Comparison of ENCODE assay signal across 19 cellular contexts in the genomic region with DNA sequence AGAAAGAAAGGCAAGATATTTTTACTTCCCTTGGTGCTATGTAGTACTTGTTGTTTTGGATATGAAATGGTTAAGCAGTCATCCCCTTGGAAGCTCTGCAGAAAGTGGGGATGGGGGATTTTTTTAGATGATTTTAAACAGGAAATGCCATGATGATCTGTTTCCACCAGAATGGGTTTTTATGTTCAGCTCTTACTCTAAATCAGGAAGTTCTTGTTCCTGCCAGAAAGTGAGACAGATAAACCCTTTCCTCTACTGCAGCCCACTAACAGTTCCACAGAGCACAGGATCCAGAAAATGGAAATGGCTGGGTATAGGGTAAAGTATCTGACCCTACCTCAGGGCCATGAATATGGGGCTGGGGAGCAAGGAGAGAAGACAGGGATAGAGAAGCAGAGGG. TPM values are rescaled to one million over a fixed set of nuclear protein-coding genes. Genes with fewer than 3 reads are reported as not detected.
DNase-seq lines count a peak whose midpoint lies in the region; ATAC-seq, FAIRE-seq and TF ChIP-seq lines count a peak whose summit lies in the region.
"Had no signal": no experiment of that assay in that cellular context is flagged by ENCODE, and none has a peak within 500 bp of the region (broad histone marks: within the 10 kb centered on the region; RNA-seq: fewer than 3 reads in every experiment).

No MANE protein-coding gene starts in this region.

- H3K27ac ChIP-seq in right lobe of liver = peak overlapping the region in 1 of 3 donors; percentile 13
- H3K27ac ChIP-seq in HepG2 (ENCODE audit: extremely low read length, insufficient read depth, low read length) = no peak overlapping the region
- no peak overlapping the region for H3K27ac ChIP-seq in CD4-positive, alpha-beta T cell (ENCODE audit: low read depth, low read length)

- H3K9ac ChIP-seq in HepG2 (ENCODE audit: insufficient read depth, low read depth, low read length) = no peak overlapping the region

- POLR2A ChIA-PET in HepG2 (lab: Yijun Ruan, JAX) = no interaction called here
- POLR2A ChIA-PET in CD4-positive, alpha-beta T cell (lab: Charles Lee) = no interaction called here

- H3K4me1 ChIP-seq in right lobe of liver (no peaks in the 10 kb centered on the region), HepG2 (ENCODE audit: insufficient read depth, low read length) (peaks cover 10% of the 10 kb centered on the region)

- TF ChIP-seq EP300 in HepG2 (IDR thresholded peaks at IDR 0.05; ENCODE audit: low read depth in 2 of 2, low read length in 2 of 2) (no peak), HepG2 (CRISPR knock-in tag; IDR thresholded peaks at IDR 0.05; ENCODE audit: borderline replicate concordance) (no peak)

- FAIRE-seq in HepG2 (lab: Jason Lieb, UNC) = no peak
- FAIRE-seq: A204.1, keratinocyte had no signal

- TF ChIP-seq POLR2A in right lobe of liver (IDR thresholded peaks at IDR 0.05) (no peak), HepG2 (IDR thresholded peaks at IDR 0.05; ENCODE audit: insufficient read depth in 1 of 2, low read depth in 2 of 2, low read length in 2 of 2) (no peak)

- TF ChIP-seq RAD21 in HepG2 (CRISPR knock-in tag; IDR thresholded peaks at IDR 0.05) = no peak

- H3K36me3 ChIP-seq in right lobe of liver (no peaks in the 10 kb centered on the region), HepG2 (replicated peaks in 1 of 2; ENCODE audit: control insufficient read depth in 1 of 2, insufficient read depth in 2 of 2, low read length in 2 of 2) (no peaks in the 10 kb centered on the region)

- ATAC-seq in right lobe of liver (peak in 3 of 4 donors; percentile 24 to 46 (median 38)), HepG2 (no peak), natural killer cell (no peak), GM18498 (IDR thresholded peaks at IDR 0.05; ENCODE audit: unreplicated experiment) (no peak)
- ATAC-seq in CD4-positive, alpha-beta T cell (ENCODE audit: poor library complexity) = no peak
- ATAC-seq: right cardiac atrium had no signal

- H3K27me3 ChIP-seq in right lobe of liver = no peaks in the 10 kb centered on the region
- no peaks in the 10 kb centered on the region for H3K27me3 ChIP-seq in HepG2 (ENCODE audit: control insufficient read depth in 1 of 2, insufficient read depth in 2 of 2, low read length in 2 of 2)
- H3K27me3 ChIP-seq in CD4-positive, alpha-beta T cell (ENCODE audit: control insufficient read depth, insufficient read depth, low read length) = no peaks in the 10 kb centered on the region

- H3K4me1 Mint-ChIP-seq in endothelial cell (ENCODE audit: unreplicated experiment) (peaks cover 25% of the 10 kb centered on the region), natural killer cell (no peaks in the 10 kb centered on the region), CD14-positive monocyte (peaks cover 24% of the 10 kb centered on the region)
- no peaks in the 10 kb centered on the region for H3K4me1 Mint-ChIP-seq in CD4-positive, alpha-beta T cell (ENCODE audit: low read depth)
- H3K4me1 Mint-ChIP-seq: CD8-positive, alpha-beta memory T cell had no signal

- DNase-seq in right lobe of liver = no peak
- no peak for DNase-seq in HepG2 (ENCODE audit: low spot score)
- peak; percentile 30 for DNase-seq in OCI-M1 (lab: John Stamatoyannopoulos, UW)
- DNase-seq in endothelial cell (ENCODE audit: low spot score) = no peak
- DNase-seq in natural killer cell = no peak
- DNase-seq in CD4-positive, alpha-beta T cell = no peak
- DNase-seq in CD14-positive monocyte (ENCODE audit: low spot score) = no peak
- DNase-seq: activated CD4-positive, alpha-beta T cell treated with anti-CD3 and anti-CD28 coated beads for 4 hours; activated CD8-positive, alpha-beta memory T cell treated with anti-CD3 and anti-CD28 coated beads, Interleukin-2, amount 50 U/mL, for 48 hours; activated naive CD4-positive, alpha-beta T cell; CD8-positive, alpha-beta memory T cell; cortex of kidney; DND-41; NCI-H1930; right cardiac atrium; SHP77 treated with DMSO at 0.1 percent for 48 hours had no signal

- no peak overlapping the region for H3K4me3 ChIP-seq in right lobe of liver
- H3K4me3 ChIP-seq in HepG2 (replicated peaks in 1 of 3; ENCODE audit: insufficient read depth in 1 of 3, low read depth in 2 of 3, low read length in 3 of 3) = no peak overlapping the region

- no peaks in the 10 kb centered on the region for H3K79me2 ChIP-seq in HepG2 (ENCODE audit: insufficient read depth, low read length)

- no peak overlapping the region for H2AFZ ChIP-seq in HepG2 (ENCODE audit: low read length)

- H3K4me2 ChIP-seq in HepG2 (ENCODE audit: low read depth, low read length) = no peak overlapping the region

- no peak for TF ChIP-seq CTCF in right lobe of liver (IDR thresholded peaks at IDR 0.05)
- no peak for TF ChIP-seq CTCF in HepG2 (CRISPR knock-in tag; IDR thresholded peaks at IDR 0.05)
- TF ChIP-seq CTCF in endothelial cell (IDR thresholded peaks at IDR 0.05; ENCODE audit: unreplicated experiment) = no peak
- TF ChIP-seq CTCF in natural killer cell (IDR thresholded peaks at IDR 0.05) = no peak
- no peak for TF ChIP-seq CTCF in CD4-positive, alpha-beta T cell (IDR thresholded peaks at IDR 0.05)
- no peak for TF ChIP-seq CTCF in CD14-positive monocyte (IDR thresholded peaks at IDR 0.05)

- BruUV-seq in HepG2 (replicated peaks; lab: Mats Ljungman, UMichigan) = no TSS peak

- peak overlapping the region; percentile 2 for H3K4me3 Mint-ChIP-seq in endothelial cell (ENCODE audit: unreplicated experiment)
- H3K4me3 Mint-ChIP-seq in natural killer cell = no peak overlapping the region
- H3K4me3 Mint-ChIP-seq in CD4-positive, alpha-beta T cell = no peak overlapping the region
- peak overlapping the region in 1 of 2 donors; percentile 72 for H3K4me3 Mint-ChIP-seq in CD14-positive monocyte
- H3K4me3 Mint-ChIP-seq: CD8-positive, alpha-beta memory T cell had no signal

- H3K27me3 Mint-ChIP-seq in endothelial cell (ENCODE audit: unreplicated experiment) = peaks cover 1% of the 10 kb centered on the region
- peaks cover 10 to 15% of the 10 kb centered on the region in 2 donors for H3K27me3 Mint-ChIP-seq in natural killer cell (ENCODE audit: low read depth in 2 of 2)
- H3K27me3 Mint-ChIP-seq in CD4-positive, alpha-beta T cell = no peaks in the 10 kb centered on the region
- H3K27me3 Mint-ChIP-seq in CD14-positive monocyte (ENCODE audit: low read depth in 3 of 3) = no peaks in the 10 kb centered on the region

- peaks cover 0 to 8% (median 2%) of the 10 kb centered on the region in 4 donors for H3K9me3 ChIP-seq in right lobe of liver
- peaks cover 21% of the 10 kb centered on the region for H3K9me3 ChIP-seq in HepG2 (ENCODE audit: low read length)
- peaks cover 17% of the 10 kb centered on the region for H3K9me3 ChIP-seq in CD4-positive, alpha-beta T cell (ENCODE audit: control insufficient read depth, low read length)

- no peaks in the 10 kb centered on the region for H4K20me1 ChIP-seq in HepG2 (ENCODE audit: insufficient read depth, low read length)

- H3K9me3 Mint-ChIP-seq in endothelial cell (ENCODE audit: unreplicated experiment) = peaks cover 8% of the 10 kb centered on the region
- peaks cover 7% of the 10 kb centered on the region in 2 donors for H3K9me3 Mint-ChIP-seq in natural killer cell
- H3K9me3 Mint-ChIP-seq in CD4-positive, alpha-beta T cell = peaks cover 10% of the 10 kb centered on the region
- peaks cover 14 to 31% (median 30%) of the 10 kb centered on the region in 7 donors for H3K9me3 Mint-ChIP-seq in CD14-positive monocyte

- H3K27ac Mint-ChIP-seq in endothelial cell (ENCODE audit: unreplicated experiment) (peak overlapping the region; percentile 95), natural killer cell (no peak overlapping the region), CD14-positive monocyte (no peak overlapping the region)
- no peak overlapping the region for H3K27ac Mint-ChIP-seq in CD4-positive, alpha-beta T cell
- H3K27ac Mint-ChIP-seq: CD8-positive, alpha-beta memory T cell had no signal

- in situ Hi-C loops in HepG2 (cut with HindIII; ENCODE audit: extremely low pct_ligation_motif_present, low pct_unique_long_range_greater_than_20kb) = loop anchor here (10.0 kb wide), 1 partner anchor 332 kb away; no protein-coding TSS in a partner anchor

- CTCF ChIA-PET in HepG2 (lab: Yijun Ruan, JAX; ENCODE audit: low intra/inter-chr PET ratio, low total read pairs) = no interaction called here
- CTCF ChIA-PET in CD4-positive, alpha-beta T cell (lab: Charles Lee) = no interaction called here

- intact Hi-C loops in right lobe of liver (cut with DNase I) = no loop called here
- intact Hi-C loops in HepG2 (cut with micrococcal nuclease; ENCODE audit: unreplicated experiment) = no loop called here
- intact Hi-C loops in natural killer cell (cut with micrococcal nuclease) = no loop called here
- intact Hi-C loops in CD4-positive, alpha-beta T cell (cut with DNase I, micrococcal nuclease) = no loop called here
- intact Hi-C loops in CD14-positive monocyte (cut with micrococcal nuclease) = no loop called here

- peaks cover 11% of the 10 kb centered on the region for H3K36me3 Mint-ChIP-seq in endothelial cell (ENCODE audit: low read depth, unreplicated experiment)
- H3K36me3 Mint-ChIP-seq in natural killer cell = peaks cover 13% of the 10 kb centered on the region
- H3K36me3 Mint-ChIP-seq in CD4-positive, alpha-beta T cell (ENCODE audit: low read depth) = peaks cover 15% of the 10 kb centered on the region
- peaks cover 5 to 7% of the 10 kb centered on the region in 2 donors for H3K36me3 Mint-ChIP-seq in CD14-positive monocyte

RNA-seq across cellular contexts. Expression of a gene that starts 32.1 kb away (rescaled TPM):
- total RNA-seq in right lobe of liver (under 1 TPM; 0.35 to 0.98 (median 0.52) TPM), HepG2 (2016; rRNA removed; fragmentation: Illumina TruSeq; extraction: Trizol) (0.56 and 1.2 TPM in 2 replicates), endothelial cell (ENCODE audit: unreplicated experiment) (0.05 TPM), natural killer cell (under 1 TPM in 1 of 3 donors, not detected in 2; 0.07 TPM)
- 0.18 and 0.20 TPM in 2 replicates for total RNA-seq in HepG2 (2016; cell fraction: cytosol; rRNA removed; fragmentation: Illumina TruSeq; extraction: Trizol; ENCODE audit: low read depth)
- total RNA-seq in HepG2 (2016; cell fraction: insoluble cytoplasmic fraction; rRNA removed; fragmentation: Illumina TruSeq; extraction: Trizol) = 0.61 and 1.0 TPM in 2 replicates
- 0.52 and 0.74 TPM in 2 replicates for total RNA-seq in HepG2 (2016; cell fraction: membrane; rRNA removed; fragmentation: Illumina TruSeq; extraction: Trizol)
- total RNA-seq in HepG2 (2016; cell fraction: nucleus; rRNA removed; fragmentation: Illumina TruSeq; extraction: Trizol) = 0.88 and 1.0 TPM in 2 replicates
- polyA plus RNA-seq in HepG2 (2011; rRNA removed) (1.3 and 1.8 TPM in 2 replicates), CD14-positive monocyte (under 1 TPM; 0.13 to 0.15 TPM)
- polyA plus RNA-seq in HepG2 (2011; cell fraction: cytosol; rRNA removed) = 1.5 and 1.9 TPM in 2 replicates
- 3.4 and 3.6 TPM in 2 replicates for polyA plus RNA-seq in HepG2 (2011; cell fraction: nucleus; rRNA removed)
- 2.0 and 2.2 TPM in 2 replicates for polyA plus RNA-seq in HepG2 (2012)
- polyA plus RNA-seq in HepG2 (2016; cell fraction: cytosol; fragmentation: Illumina TruSeq; extraction: Trizol; ENCODE audit: low read depth) = 0.11 TPM in 2 replicates
- polyA plus RNA-seq in HepG2 (2016; cell fraction: insoluble cytoplasmic fraction; fragmentation: Illumina TruSeq; extraction: Trizol; ENCODE audit: low read depth) = 0.44 and 0.60 TPM in 2 replicates
- 0.29 and 0.52 TPM in 2 replicates for polyA plus RNA-seq in HepG2 (2016; cell fraction: membrane; fragmentation: Illumina TruSeq; extraction: Trizol; ENCODE audit: low read depth)
- 0.61 and 0.77 TPM in 2 replicates for polyA plus RNA-seq in HepG2 (2016; cell fraction: nucleus; fragmentation: Illumina TruSeq; extraction: Trizol; ENCODE audit: insufficient read depth, low read depth)
- 0.14 and 3.0 TPM in 2 replicates for polyA minus RNA-seq in HepG2 (2011; rRNA and poly(A)+ RNA removed; ENCODE audit: low replicate concordance)
- polyA minus RNA-seq in HepG2 (2011; cell fraction: cytosol; rRNA and poly(A)+ RNA removed) = 2.1 and 2.3 TPM in 2 replicates
- 4.5 and 4.8 TPM in 2 replicates for polyA minus RNA-seq in HepG2 (2011; cell fraction: nucleus; rRNA and poly(A)+ RNA removed)
- not detected for total RNA-seq in CD4-positive, alpha-beta T cell
- total RNA-seq: CD8-positive, alpha-beta memory T cell had no signal
- polyA plus RNA-seq: CD8-positive, alpha-beta memory T cell had no signal

RNA-seq across cellular contexts. Expression of a gene that starts 49.2 kb away (rescaled TPM):
- total RNA-seq in right lobe of liver = 10 to 100 TPM in 1 of 6 experiments, 1 to 10 TPM in 5; 2.8 to 15.5 (median 5.5) TPM
- 41.2 and 64.0 TPM in 2 replicates for total RNA-seq in HepG2 (2016; rRNA removed; fragmentation: Illumina TruSeq; extraction: Trizol)
- 6.2 and 9.4 TPM in 2 replicates for total RNA-seq in HepG2 (2016; cell fraction: cytosol; rRNA removed; fragmentation: Illumina TruSeq; extraction: Trizol; ENCODE audit: low read depth)
- 44.8 and 65.5 TPM in 2 replicates for total RNA-seq in HepG2 (2016; cell fraction: insoluble cytoplasmic fraction; rRNA removed; fragmentation: Illumina TruSeq; extraction: Trizol)
- total RNA-seq in HepG2 (2016; cell fraction: membrane; rRNA removed; fragmentation: Illumina TruSeq; extraction: Trizol) = 13.3 and 13.7 TPM in 2 replicates
- 22.1 and 24.0 TPM in 2 replicates for total RNA-seq in HepG2 (2016; cell fraction: nucleus; rRNA removed; fragmentation: Illumina TruSeq; extraction: Trizol)
- polyA plus RNA-seq in HepG2 (2011; rRNA removed) = 18.0 and 19.4 TPM in 2 replicates
- polyA plus RNA-seq in HepG2 (2011; cell fraction: cytosol; rRNA removed) = 7.7 and 14.3 TPM in 2 replicates
- 6.5 and 6.6 TPM in 2 replicates for polyA plus RNA-seq in HepG2 (2011; cell fraction: nucleus; rRNA removed)
- 26.7 and 29.8 TPM in 2 replicates for polyA plus RNA-seq in HepG2 (2012)
- 15.4 and 17.1 TPM in 2 replicates for polyA plus RNA-seq in HepG2 (2016; cell fraction: cytosol; fragmentation: Illumina TruSeq; extraction: Trizol; ENCODE audit: low read depth)
- polyA plus RNA-seq in HepG2 (2016; cell fraction: insoluble cytoplasmic fraction; fragmentation: Illumina TruSeq; extraction: Trizol; ENCODE audit: low read depth) = 66.0 and 77.9 TPM in 2 replicates
- polyA plus RNA-seq in HepG2 (2016; cell fraction: membrane; fragmentation: Illumina TruSeq; extraction: Trizol; ENCODE audit: low read depth) = 17.5 and 18.0 TPM in 2 replicates
- polyA plus RNA-seq in HepG2 (2016; cell fraction: nucleus; fragmentation: Illumina TruSeq; extraction: Trizol; ENCODE audit: insufficient read depth, low read depth) = 29.6 and 31.9 TPM in 2 replicates
- polyA minus RNA-seq in HepG2 (2011; rRNA and poly(A)+ RNA removed; ENCODE audit: low replicate concordance) = 9.4 and 13.4 TPM in 2 replicates
- polyA minus RNA-seq in HepG2 (2011; cell fraction: cytosol; rRNA and poly(A)+ RNA removed) = 6.6 and 7.6 TPM in 2 replicates
- 24.3 and 26.1 TPM in 2 replicates for polyA minus RNA-seq in HepG2 (2011; cell fraction: nucleus; rRNA and poly(A)+ RNA removed)
- 9.6 TPM for total RNA-seq in endothelial cell (ENCODE audit: unreplicated experiment)
- 1 to 10 TPM; 1.3 to 1.7 (median 1.3) TPM for total RNA-seq in natural killer cell
- under 1 TPM; 0.36 to 0.69 TPM for total RNA-seq in CD4-positive, alpha-beta T cell
- 10 to 100 TPM in 1 of 2 donors, 1 to 10 TPM in 1; 7.4 to 11.1 TPM for polyA plus RNA-seq in CD14-positive monocyte

Comparison
In these comparisons a context has a peak if more than half of its experiments do, and no peak if none do; other contexts are left out.
1. ATAC-seq: peak in right lobe of liver (3 of 4); none in HepG2 (single experiment), natural killer cell (0 of 3), CD4-positive, alpha-beta T cell (single experiment) and GM18498 (single experiment).